In genomic region chr3:101898752-101899169, GRCh38 we compare ENCODE assay signal across 9 cellular contexts. TPM values are rescaled to one million over a fixed set of nuclear protein-coding genes. Genes with fewer than 3 reads are reported as not detected.
DNase-seq lines count a peak whose midpoint lies in the region; ATAC-seq and TF ChIP-seq lines count a peak whose summit lies in the region.
"Had no signal": no experiment of that assay in that cellular context is flagged by ENCODE, and none has a peak within 500 bp of the region (broad histone marks: within the 10 kb centered on the region; RNA-seq: fewer than 3 reads in every experiment).

No MANE protein-coding gene starts in this region.

- no peak overlapping the region for H3K27ac ChIP-seq in HL-60 (replicated peaks)
- H3K27ac ChIP-seq in left lung: peak overlapping the region in 1 of 2 donors; percentile 26
- no peak overlapping the region for H3K27ac ChIP-seq in tibial artery

- no peaks in the 10 kb centered on the region for H3K27me3 ChIP-seq in HL-60 (ENCODE audit: insufficient read depth, poor library complexity, severe bottlenecking)
- no peaks in the 10 kb centered on the region for H3K27me3 ChIP-seq in left lung
- no peaks in the 10 kb centered on the region for H3K27me3 ChIP-seq in H7 (ENCODE audit: control insufficient read depth, insufficient read depth, low read length)
- H3K27me3 ChIP-seq in tibial artery: no peaks in the 10 kb centered on the region

- ATAC-seq in GM18519 (IDR thresholded peaks at IDR 0.05; ENCODE audit: low FRiP score, unreplicated experiment) (peak; percentile 73), GM21825 (IDR thresholded peaks at IDR 0.05; ENCODE audit: unreplicated experiment) (peak; percentile 78), left lung (peak; percentile 55)

- no peak overlapping the region for H3K4me3 ChIP-seq in HL-60 (replicated peaks; ENCODE audit: insufficient read depth, low read length)
- H3K4me3 ChIP-seq in left lung: no peak overlapping the region
- H3K4me3 ChIP-seq in H7 (ENCODE audit: insufficient read depth, low read depth, low read length): no peak overlapping the region
- H3K4me3 ChIP-seq in tibial artery: no peak overlapping the region

- H3K36me3 ChIP-seq in left lung (no peaks in the 10 kb centered on the region), H7 (replicated peaks; ENCODE audit: control insufficient read depth, insufficient read depth, low read length) (no peaks in the 10 kb centered on the region), tibial artery (no peaks in the 10 kb centered on the region)

- intact Hi-C loops in left lung (cut with DNase I) (no loop called here), tibial artery (cut with DNase I; ENCODE audit: low total_unique reads) (no loop called here)

- DNase-seq in HL-60 (ENCODE audit: low read depth in 1 of 2, low spot score in 1 of 2): peak; percentile 2 to 85
- DNase-seq in left lung: no peak
- DNase-seq in H7: no peak
- DNase-seq in tibial artery: no peak
- no peak for DNase-seq in NCI-H1092 (lab: John Stamatoyannopoulos, UW)
- no peak for DNase-seq in T-helper 1 cell
- DNase-seq: SHP77 treated with DMSO at 0.1 percent for 48 hours had no signal

- TF ChIP-seq CTCF in HL-60 (IDR thresholded peaks at IDR 0.05; ENCODE audit: insufficient read depth, low read length) (no peak), left lung (IDR thresholded peaks at IDR 0.05) (no peak), tibial artery (IDR thresholded peaks at IDR 0.05) (no peak)

- H3K9me3 ChIP-seq in left lung: peaks cover 0 to 9% of the 10 kb centered on the region in 2 donors
- H3K9me3 ChIP-seq in tibial artery: no peaks in the 10 kb centered on the region

- H3K4me1 ChIP-seq in left lung (peaks cover 0 to 14% of the 10 kb centered on the region in 2 donors), tibial artery (no peaks in the 10 kb centered on the region)

RNA-seq across cellular contexts. Expression of gene NFKBIZ, which starts 49.4 kb away (rescaled TPM):
- total RNA-seq in left lung: 10 to 100 TPM; 57.9 to 76.0 TPM
- total RNA-seq in H7 (2014; rRNA removed; shearing (Covaris generic)): 3.2 and 3.5 TPM in 2 replicates

Comparison
In these comparisons a context has a peak if more than half of its experiments do, and no peak if none do; other contexts are left out.
1. DNase-seq: peak in HL-60 (2 of 2); none in left lung (0 of 2), H7 (single experiment), tibial artery (0 of 2), NCI-H1092 (single experiment) and T-helper 1 cell (0 of 5).
2. RNA of gene NFKBIZ, which starts 49.4 kb away (total RNA-seq): 57.9 to 76.0 TPM in left lung; 3.2 to 3.5 TPM in H7; every median in the first group is over 10 times any median in the second.
3. Peak in every context shown above with its lines, with median percentiles within 50 percentile points of each other: ATAC-seq.